Comparison of ENCODE assay signal across 8 cellular contexts in genomic region chr6:84422380-84422968, GRCh38.
DNase-seq lines count a peak whose midpoint lies in the region; ATAC-seq and TF ChIP-seq lines count a peak whose summit lies in the region.

No MANE protein-coding gene starts in this region.

- H3K4me3 ChIP-seq in GM12875 (ENCODE audit: low read depth, low read length) (no peak overlapping the region), foreskin fibroblast (ENCODE audit: low read depth in 1 of 2, low read length in 2 of 2) (no peak overlapping the region)

- intact Hi-C loops in posterior vena cava (cut with DNase I): loop anchor here (10.0 kb wide), 3 partner anchors 132 to 352 kb away; partner anchors contain the start of gene TBX18 (in 1 of the 2)

- ATAC-seq in HG03354 (IDR thresholded peaks at IDR 0.05; ENCODE audit: poor library complexity, severe bottlenecking, unreplicated experiment) (peak; percentile 87), SK-N-SH treated with all-trans-retinoic acid at 6 μM for 48 hours (peak; percentile 99), GM19455 (IDR thresholded peaks at IDR 0.05; ENCODE audit: unreplicated experiment) (no peak), HG02571 (IDR thresholded peaks at IDR 0.05; ENCODE audit: unreplicated experiment) (no peak)

- DNase-seq in 8988T (peak; percentile 11), foreskin fibroblast (no peak), posterior vena cava (ENCODE audit: low spot score) (peak; percentile 85)

- peak; percentile 68 for TF ChIP-seq CTCF in GM12875 (IDR thresholded peaks at IDR 0.05; ENCODE audit: borderline replicate concordance, insufficient read depth, low read depth, low read length)
- TF ChIP-seq CTCF in foreskin fibroblast (IDR thresholded peaks at IDR 0.05; ENCODE audit: low read depth, low read length): peak; percentile 56

TF ChIP-seq in SK-N-SH treated with all-trans-retinoic acid at 6 μM for 48 hours, 23 proteins besides CTCF, POLR2A, EP300 and RAD21:
- no peak for TF ChIP-seq ZNF70 (CRISPR knock-in tag; IDR thresholded peaks at IDR 0.05)
- no peak for TF ChIP-seq PATZ1 (CRISPR knock-in tag; IDR thresholded peaks at IDR 0.05; ENCODE audit: borderline replicate concordance)
- TF ChIP-seq ARNTL (CRISPR knock-in tag; IDR thresholded peaks at IDR 0.05; ENCODE audit: borderline replicate concordance, low read depth): no peak
- no peak for TF ChIP-seq CSDC2 (CRISPR knock-in tag; IDR thresholded peaks at IDR 0.05)
- no peak for TF ChIP-seq TOX (CRISPR knock-in tag; IDR thresholded peaks at IDR 0.05; ENCODE audit: borderline replicate concordance)
- TF ChIP-seq ZNF8 (CRISPR knock-in tag; IDR thresholded peaks at IDR 0.05): no peak
- no peak for TF ChIP-seq GLIS3 (CRISPR knock-in tag; IDR thresholded peaks at IDR 0.05)

Comparison
In these comparisons a context has a peak if more than half of its experiments do, and no peak if none do; other contexts are left out.
1. DNase-seq: peak in 8988T (single experiment) and posterior vena cava (single experiment); none in foreskin fibroblast (0 of 2).
2. ATAC-seq: peak in HG03354 (single experiment) and SK-N-SH treated with all-trans-retinoic acid at 6 μM for 48 hours (single experiment); none in GM19455 (single experiment) and HG02571 (single experiment).